ENCODE assay signal across 1 cellular context in genomic region chr12:8816448-8816847, GRCh38.
TF ChIP-seq lines count a peak whose summit lies in the region.

No MANE protein-coding gene starts in this region.

TF ChIP-seq in GM23338, 12 proteins besides CTCF, POLR2A, EP300 and RAD21 (continued from another document):
- TF ChIP-seq ZNF462 (CRISPR knock-in tag; IDR thresholded peaks at IDR 0.05), result no peak
- TF ChIP-seq POLR2AphosphoS5 (IDR thresholded peaks at IDR 0.05; ENCODE audit: low read depth), result no peak
- TF ChIP-seq STAT1 (IDR thresholded peaks at IDR 0.05; ENCODE audit: unreplicated experiment), result no peak
